8 cellular contexts compared by ENCODE assay signal in the genomic region with DNA sequence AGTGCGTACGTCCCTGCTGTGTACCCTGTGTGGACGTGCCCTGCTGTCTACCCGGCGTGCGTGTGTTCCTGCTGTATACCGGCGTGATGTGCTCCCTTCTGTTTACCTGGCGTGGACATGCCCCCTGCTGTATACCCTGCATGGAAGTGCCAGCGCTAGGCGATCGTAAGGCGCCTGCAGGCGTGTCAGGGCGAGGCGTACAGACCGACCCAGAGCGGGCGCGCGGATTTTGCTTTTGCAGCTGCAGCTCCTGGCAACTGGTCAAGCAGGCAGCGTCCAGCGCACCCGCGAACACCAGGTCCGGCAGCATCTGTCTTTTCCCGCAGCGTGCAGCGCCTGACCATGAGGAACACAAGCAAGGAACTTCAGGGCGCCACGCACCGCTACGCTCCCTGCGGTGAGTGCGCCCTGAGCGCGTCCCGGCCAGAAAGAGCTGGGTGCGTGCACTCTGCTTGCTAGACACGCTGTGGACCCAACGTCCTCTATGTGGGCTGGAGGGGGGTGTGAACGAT. TPM values are rescaled to one million over a fixed set of nuclear protein-coding genes. Genes with fewer than 3 reads are reported as not detected.
DNase-seq lines count a peak whose midpoint lies in the region; ATAC-seq, FAIRE-seq and TF ChIP-seq lines count a peak whose summit lies in the region.

No MANE protein-coding gene starts in this region.

- POLR2A ChIA-PET in A673 (lab: Charles Lee; ENCODE audit: low non-redundant PET) = no interaction called here
- POLR2A ChIA-PET in WTC11 (lab: Charles Lee) = interaction anchor here (1.6 kb wide), 1 partner anchor 53 kb away, joined by 7 read pairs; a partner anchor contains a TSS

- H3K36me3 ChIP-seq in A673 (ENCODE audit: insufficient read depth, low read length, poor library complexity, severe bottlenecking) (no peaks in the 10 kb centered on the region), gastroesophageal sphincter (no peaks in the 10 kb centered on the region), pancreas (no peaks in the 10 kb centered on the region)

- ATAC-seq in GM21423 (IDR thresholded peaks at IDR 0.05; ENCODE audit: unreplicated experiment) (peak; percentile 1), WTC11 (peak; percentile 7), gastroesophageal sphincter (peak; percentile 4), pancreas (peak; percentile 37 to 50 (median 42)), HG03025 (IDR thresholded peaks at IDR 0.05; ENCODE audit: low FRiP score, unreplicated experiment) (no peak)

- intact Hi-C loops in A673 (cut with micrococcal nuclease; ENCODE audit: unreplicated experiment) (no loop called here), pancreas (cut with DNase I) (loop anchor here in 2 of 3 donors (10.0 kb wide), 2 partner anchors 59 to 69 kb away; no protein-coding TSS in a partner anchor)

- TF ChIP-seq EP300 in gastroesophageal sphincter (IDR thresholded peaks at IDR 0.05) = no peak

- H3K9me3 ChIP-seq in A673 (ENCODE audit: low read depth, low read length, poor library complexity, severe bottlenecking) = no peaks in the 10 kb centered on the region
- no peaks in the 10 kb centered on the region for H3K9me3 ChIP-seq in gastroesophageal sphincter
- H3K9me3 ChIP-seq in pancreas = no peaks in the 10 kb centered on the region

- peaks cover 51% of the 10 kb centered on the region for H3K27me3 Mint-ChIP-seq in WTC11 (ENCODE audit: low read depth)

- H3K36me3 Mint-ChIP-seq in WTC11 = no peaks in the 10 kb centered on the region

- TF ChIP-seq CTCF in A673 (conservative IDR thresholded peaks at IDR 0.05; ENCODE audit: low read depth, low read length) = no peak
- no peak for TF ChIP-seq CTCF in WTC11 (IDR thresholded peaks at IDR 0.05)
- no peak for TF ChIP-seq CTCF in gastroesophageal sphincter (IDR thresholded peaks at IDR 0.05)
- no peak for TF ChIP-seq CTCF in pancreas (IDR thresholded peaks at IDR 0.05)

- H3K27ac ChIP-seq in A673 (ENCODE audit: low read depth, low read length, poor library complexity, severe bottlenecking) (no peak overlapping the region), gastroesophageal sphincter (no peak overlapping the region), pancreas (no peak overlapping the region)

- H3K4me1 Mint-ChIP-seq in WTC11 = peaks cover 44% of the 10 kb centered on the region

- no TSS peak for BruUV-seq in A673 (replicated peaks; lab: Mats Ljungman, UMichigan)

- no peak for TF ChIP-seq POLR2A in gastroesophageal sphincter (IDR thresholded peaks at IDR 0.05)

- H3K27me3 ChIP-seq in A673 (replicated peaks; ENCODE audit: insufficient read depth, low read depth, low read length, poor library complexity) (peaks cover 37% of the 10 kb centered on the region), gastroesophageal sphincter (peaks cover 27% of the 10 kb centered on the region), pancreas (peaks cover 0 to 3% (median 0%) of the 10 kb centered on the region in 4 donors)

- H3K9me3 Mint-ChIP-seq in WTC11 = no peaks in the 10 kb centered on the region

- H3K4me3 ChIP-seq in A673 (ENCODE audit: low read depth, low read length, poor library complexity, severe bottlenecking) (peak overlapping the region; percentile 33), gastroesophageal sphincter (peak overlapping the region; percentile 11 to 55), pancreas (peak overlapping the region; percentile 11 to 59 (median 35))

- no peak overlapping the region for H3K27ac Mint-ChIP-seq in WTC11

- WGBS in gastroesophageal sphincter (ENCODE audit: low coverage in 1 of 2), 2 donors = 0% methylated on average over 2 to 3 of the region's 42 CpGs
- WGBS in pancreas, 2 donors = 1 to 2% methylated on average over 42 of the region's 42 CpGs

- H3K4me1 ChIP-seq in A673 (ENCODE audit: insufficient read depth, low read length, poor library complexity, severe bottlenecking) (peaks cover 6% of the 10 kb centered on the region), gastroesophageal sphincter (peaks cover 0 to 16% (median 7%) of the 10 kb centered on the region in 3 donors), pancreas (peaks cover 0 to 3% (median 0%) of the 10 kb centered on the region in 3 donors)

- DNase-seq in A673 (ENCODE audit: low spot score) = no peak
- DNase-seq in WTC11 (ENCODE audit: low spot score) = peak; percentile 33
- DNase-seq in pancreas = peak in 5 of 6 donors; percentile 9 to 74 (median 45)
- no peak for DNase-seq in SKM-1 treated with dmso at 0.1 percent for 144 hours (lab: John Stamatoyannopoulos, UW; ENCODE audit: unreplicated experiment)
- no peak for DNase-seq in stimulated activated CD4-positive, alpha-beta T cell treated with anti-CD3 and anti-CD28 coated beads, Interleukin-4, amount 100 ng/mL, for 24 hours

- FAIRE-seq in pancreas (lab: Jason Lieb, UNC) = no peak

- CTCF ChIA-PET in A673 (lab: Charles Lee) = no interaction called here
- CTCF ChIA-PET in WTC11 (lab: Charles Lee) = interaction anchor here (0.5 kb wide), 1 partner anchor 54 kb away, joined by 4 read pairs; no protein-coding TSS in a partner anchor

- H3K4me3 Mint-ChIP-seq in WTC11 = peak overlapping the region; percentile 83

TF ChIP-seq in WTC11, 78 proteins besides CTCF, POLR2A, EP300 and RAD21:
- TF ChIP-seq, protein P1, sequence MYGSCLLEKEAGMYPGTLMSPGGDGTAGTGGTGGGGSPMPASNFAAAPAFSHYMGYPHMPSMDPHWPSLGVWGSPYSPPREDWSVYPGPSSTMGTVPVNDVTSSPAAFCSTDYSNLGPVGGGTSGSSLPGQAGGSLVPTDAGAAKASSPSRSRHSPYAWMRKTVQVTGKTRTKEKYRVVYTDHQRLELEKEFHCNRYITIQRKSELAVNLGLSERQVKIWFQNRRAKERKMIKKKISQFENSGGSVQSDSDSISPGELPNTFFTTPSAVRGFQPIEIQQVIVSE (CRISPR knock-in tag; IDR thresholded peaks at IDR 0.05; ENCODE audit: borderline replicate concordance) = no peak
- 0 out of 2 replicates have a peak, but pooled peaks have one; percentile 4 for TF ChIP-seq ETV6 (CRISPR knock-in tag; IDR thresholded peaks at IDR 0.05)

RNA-seq across cellular contexts. Expression of a gene that starts 0.7 kb away (rescaled TPM):
- not detected in 2 replicates for total RNA-seq in A673 (2021)
- total RNA-seq in WTC11 (2021) = 0.39 to 0.90 TPM (median 0.60 TPM) in 3 replicates
- total RNA-seq in gastroesophageal sphincter = not detected
- not detected for total RNA-seq in pancreas
- polyA plus RNA-seq in pancreas = not detected

RNA-seq across cellular contexts. Expression of a gene that starts 7.1 kb away (rescaled TPM):
- total RNA-seq in A673 (2021) (not detected in 2 replicates), WTC11 (2021) (not detected in 3 replicates), gastroesophageal sphincter (not detected), pancreas (not detected)
- polyA plus RNA-seq in pancreas = not detected

RNA-seq across cellular contexts. Expression of a gene that starts 53.0 kb away (rescaled TPM):
- total RNA-seq in A673 (2021) (5.5 TPM in 2 replicates), WTC11 (2021) (34.6 to 55.6 TPM (median 37.7 TPM) in 3 replicates), gastroesophageal sphincter (10 to 100 TPM in 3 of 4 donors, 1 to 10 TPM in 1; 6.1 to 27.6 (median 12.0) TPM), pancreas (10 to 100 TPM in 1 of 6 donors, 1 to 10 TPM in 5; 2.6 to 13.6 (median 7.4) TPM)
- polyA plus RNA-seq in pancreas = 10 to 100 TPM; 20.0 to 36.3 TPM

RNA-seq across cellular contexts. Expression of a gene that starts 56.6 kb away (rescaled TPM):
- total RNA-seq in A673 (2021) (42.3 and 53.3 TPM in 2 replicates), WTC11 (2021) (31.1 to 33.4 TPM (median 32.7 TPM) in 3 replicates), gastroesophageal sphincter (10 to 100 TPM; 13.7 to 32.7 (median 19.7) TPM), pancreas (10 to 100 TPM; 12.0 to 16.3 (median 14.2) TPM)
- 1 to 10 TPM; 4.6 to 8.1 TPM for polyA plus RNA-seq in pancreas

Comparison
In these comparisons a context has a peak if more than half of its experiments do, and no peak if none do; other contexts are left out.
1. DNase-seq: peak in WTC11 (single experiment) and pancreas (5 of 6); none in A673 (single experiment), SKM-1 treated with dmso at 0.1 percent for 144 hours (single experiment) and stimulated activated CD4-positive, alpha-beta T cell treated with anti-CD3 and anti-CD28 coated beads, Interleukin-4, amount 100 ng/mL, for 24 hours (single experiment).
2. Peak in every context shown above with its lines, with median percentiles within 50 percentile points of each other: H3K4me3 ChIP-seq.